ENCODE assay signal across 8 cellular contexts in genomic region chrX:51495708-51496488, GRCh38. TPM values are rescaled to one million over a fixed set of nuclear protein-coding genes. Genes with fewer than 3 reads are reported as not detected.
DNase-seq lines count a peak whose midpoint lies in the region; ATAC-seq, FAIRE-seq and TF ChIP-seq lines count a peak whose summit lies in the region.
"Not testable (repeated sequence)": the region's sequence is repeated elsewhere in the genome, so short reads cannot be mapped to it uniquely, and the experiment has no call there.

No MANE protein-coding gene starts in this region.

- peak; percentile 34 for DNase-seq in G401 (ENCODE audit: low spot score)
- peak; percentile 20 to 37 for DNase-seq in SJSA1 (ENCODE audit: low read depth in 1 of 2, low spot score in 2 of 2)
- peak in 1 of 2 donors; percentile 2 for DNase-seq in activated naive CD4-positive, alpha-beta T cell treated with anti-CD3 and anti-CD28 coated beads, Interleukin-2, amount 50 U/mL, for 72 hours (ENCODE audit: low spot score in 2 of 2)
- DNase-seq in epithelial cell of esophagus (ENCODE audit: low read depth): peak; percentile 28
- DNase-seq in kidney epithelial cell (ENCODE audit: low read depth); psoas muscle: not testable (repeated sequence)
- peak; percentile 6 for DNase-seq in urothelium cell line (ENCODE audit: low spot score)

- not testable (repeated sequence) for TF ChIP-seq CTCF in epithelial cell of esophagus (IDR thresholded peaks at IDR 0.05; ENCODE audit: insufficient read depth, low read depth, low read length, missing control alignments); kidney epithelial cell (IDR thresholded peaks at IDR 0.05; ENCODE audit: insufficient read depth, low read length, poor library complexity, severe bottlenecking); psoas muscle (IDR thresholded peaks at IDR 0.05)

- peak; percentile 10 for ATAC-seq in HG02938 (IDR thresholded peaks at IDR 0.05; ENCODE audit: unreplicated experiment)
- peak; percentile 41 to 49 for ATAC-seq in activated naive CD4-positive, alpha-beta T cell treated with anti-CD3 and anti-CD28 coated beads, Interleukin-2, amount 50 U/mL, for 72 hours
- not testable (repeated sequence) for ATAC-seq in psoas muscle

- H3K9me3 ChIP-seq in SJSA1 (replicated peaks); psoas muscle: not testable (repeated sequence)

- FAIRE-seq in urothelium cell line (lab: Jason Lieb, UNC): peak; percentile 69

- peak overlapping the region; percentile 63 for H3K4me3 ChIP-seq in SJSA1
- H3K4me3 ChIP-seq in epithelial cell of esophagus (ENCODE audit: low read length): peak overlapping the region; percentile 47
- H3K4me3 ChIP-seq in kidney epithelial cell (ENCODE audit: low read depth, low read length): peak overlapping the region; percentile 47
- peak overlapping the region; percentile 62 for H3K4me3 ChIP-seq in psoas muscle

- intact Hi-C loops in psoas muscle (cut with DNase I): not testable (repeated sequence)

- not testable (repeated sequence) for H3K27ac ChIP-seq in SJSA1, psoas muscle

- H3K36me3 Mint-ChIP-seq in activated naive CD4-positive, alpha-beta T cell treated with anti-CD3 and anti-CD28 coated beads, Interleukin-2, amount 50 U/mL, for 72 hours: not testable (repeated sequence)

- H3K27me3 ChIP-seq in SJSA1 (replicated peaks); kidney epithelial cell (ENCODE audit: control insufficient read depth, insufficient read depth, low read length): not testable (repeated sequence)
- peaks cover 0 to 44% (median 0%) of the 10 kb centered on the region in 3 donors for H3K27me3 ChIP-seq in psoas muscle (ENCODE audit: insufficient read depth in 3 of 3, low read length in 2 of 3)

- not testable (repeated sequence) for H3K9me3 Mint-ChIP-seq in activated naive CD4-positive, alpha-beta T cell treated with anti-CD3 and anti-CD28 coated beads, Interleukin-2, amount 50 U/mL, for 72 hours

- WGBS in psoas muscle, 3 donors: 1 to 35% (median 1%) methylated on average over 33 to 46 of the region's 59 CpGs

- not testable (repeated sequence) for H3K27ac Mint-ChIP-seq in activated naive CD4-positive, alpha-beta T cell treated with anti-CD3 and anti-CD28 coated beads, Interleukin-2, amount 50 U/mL, for 72 hours

- in situ Hi-C loops in G401 (cut with HindIII; ENCODE audit: low sequenced_read_pairs): not testable (repeated sequence)

- not testable (repeated sequence) for H3K36me3 ChIP-seq in SJSA1; kidney epithelial cell (ENCODE audit: control insufficient read depth, insufficient read depth, low read length); psoas muscle (ENCODE audit: insufficient read depth in 1 of 2, low read depth in 1 of 2)

- H3K4me1 ChIP-seq in SJSA1 (replicated peaks); psoas muscle: not testable (repeated sequence)

RNA-seq across cellular contexts. Expression of gene NUDT11, which starts 0.5 kb away (rescaled TPM):
- 3.0 and 3.1 TPM in 2 replicates for total RNA-seq in G401 (2014; rRNA removed; shearing (Covaris generic))
- 12.2 and 12.3 TPM in 2 replicates for total RNA-seq in SJSA1 (2014; rRNA removed; shearing (Covaris generic))
- 1 to 10 TPM in 1 of 2 donors, under 1 TPM in 1; 0.75 to 1.3 TPM for total RNA-seq in activated naive CD4-positive, alpha-beta T cell treated with anti-CD3 and anti-CD28 coated beads, Interleukin-2, amount 50 U/mL, for 72 hours
- total RNA-seq in kidney epithelial cell (8.5 and 8.9 TPM in 2 replicates), psoas muscle (under 1 TPM; 0.08 to 0.28 (median 0.15) TPM)
- polyA plus RNA-seq in psoas muscle: under 1 TPM in 2 of 3 donors, not detected in 1; 0.05 to 0.10 TPM
